9 cellular contexts compared by ENCODE assay signal in the genomic region with DNA sequence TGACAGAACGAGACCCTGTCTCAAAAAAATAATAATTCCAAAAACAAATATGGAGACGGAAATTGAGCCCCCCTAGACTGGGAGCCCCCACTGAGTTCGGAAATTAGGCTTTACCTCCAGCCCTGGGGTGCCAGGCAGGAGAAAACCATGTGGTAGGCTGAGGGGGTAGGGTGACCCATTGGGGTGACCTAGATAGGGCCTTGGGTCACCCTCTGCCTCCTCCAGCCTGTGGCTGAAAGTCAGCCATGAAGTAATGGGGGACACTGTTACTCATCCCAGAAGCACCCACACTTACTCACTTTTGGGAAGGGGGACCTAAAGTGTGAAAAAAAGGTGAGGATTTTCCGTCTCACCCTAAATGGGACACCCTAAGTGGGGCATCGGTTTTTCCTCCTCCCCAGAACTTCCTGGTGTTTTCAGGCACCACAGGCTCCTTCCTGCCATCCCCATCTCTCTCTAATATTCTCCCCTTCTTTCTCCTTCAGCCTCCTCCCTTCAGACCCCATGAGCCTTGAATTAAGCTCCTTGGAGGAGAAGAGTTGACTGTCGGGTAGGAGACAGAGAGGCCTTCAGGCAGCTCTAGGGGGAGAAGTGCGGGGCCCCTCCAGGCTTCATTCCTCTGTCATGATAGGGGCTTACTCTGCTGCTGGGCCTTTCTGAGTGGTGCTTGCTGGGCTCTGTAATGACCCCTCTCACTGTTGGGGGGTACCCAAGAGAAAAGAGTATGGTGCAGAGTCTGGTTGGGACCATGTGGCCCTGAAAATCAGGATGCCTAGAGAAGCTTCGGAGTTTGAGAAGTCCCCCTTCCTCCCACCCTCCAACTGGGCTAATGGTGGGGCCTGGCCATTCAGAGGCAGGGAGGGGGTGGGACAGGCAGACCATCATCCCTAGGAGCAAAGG. TPM values are rescaled to one million over a fixed set of nuclear protein-coding genes. Genes with fewer than 3 reads are reported as not detected.
DNase-seq lines count a peak whose midpoint lies in the region; ATAC-seq, FAIRE-seq and TF ChIP-seq lines count a peak whose summit lies in the region.
"Had no signal": no experiment of that assay in that cellular context is flagged by ENCODE, and none has a peak within 500 bp of the region (broad histone marks: within the 10 kb centered on the region; RNA-seq: fewer than 3 reads in every experiment).

No MANE protein-coding gene starts in this region.

- no peaks in the 10 kb centered on the region for H4K20me1 ChIP-seq in GM12878 (ENCODE audit: control insufficient read depth, insufficient read depth)

- H3K4me2 ChIP-seq in GM12878 (ENCODE audit: control insufficient read depth, insufficient read depth): peak overlapping the region; percentile 95

- POLR2A ChIA-PET in GM12878 (lab: Charles Lee): interaction anchor here (0.6 to 17.1 kb wide), 8 partner anchors 8 to 283 kb away, joined by 3 to 282 read pairs (median 103); partner anchors contain the start of genes ATP6V1G2, LTA, NCR3 and NEU1

- SMC1A ChIA-PET in GM12878 (lab: Charles Lee; ENCODE audit: uncharacterized antibody, unreplicated experiment): interaction anchor here (0.8 to 45.5 kb wide), 5 partner anchors 15 to 81 kb away, joined by 4 to 1989 read pairs (median 8); partner anchors contain the start of genes AIF1, ATP6V1G2, DDX39B and LTA

- FAIRE-seq in GM12878 (lab: Jason Lieb, UNC): no peak

- H3K9ac ChIP-seq in ES-I3 (ENCODE audit: low read depth, low read length): peak overlapping the region; percentile 71; the same call in 1 of the 2 replicates
- H3K9ac ChIP-seq in GM12878 (ENCODE audit: control insufficient read depth, insufficient read depth, low read length): peak overlapping the region; percentile 90

- H3K36me3 ChIP-seq in ES-I3 (ENCODE audit: insufficient read depth, low read length) (no peaks in the 10 kb centered on the region), KOPT-K1 (ENCODE audit: insufficient read depth, low read length) (peaks cover 26% of the 10 kb centered on the region; the same call in 1 of the 2 replicates), GM12878 (ENCODE audit: control insufficient read depth in 2 of 2, insufficient read depth in 2 of 2, low read length in 1 of 2) (peaks cover 0 to 7% of the 10 kb centered on the region in 2 experiments; a peak in 2 of 4 replicates), uterus (no peaks in the 10 kb centered on the region)

- TF ChIP-seq CTCF in GM12878 (IDR thresholded peaks at IDR 0.05 in 2 of 3, conservative IDR thresholded peaks at IDR 0.05 in 1 of 3; ENCODE audit: control insufficient read depth in 2 of 3, extremely low read depth in 1 of 3, insufficient read depth in 1 of 3, low read depth in 3 of 3, low read length in 3 of 3): no peak
- TF ChIP-seq CTCF in nephron progenitor cell (IDR thresholded peaks at IDR 0.05): no peak
- TF ChIP-seq CTCF in uterus (IDR thresholded peaks at IDR 0.05): no peak

- peaks cover 28% of the 10 kb centered on the region for H3K4me1 ChIP-seq in ES-I3 (ENCODE audit: insufficient read depth, low read length)
- peaks cover 33% of the 10 kb centered on the region for H3K4me1 ChIP-seq in GM12878 (ENCODE audit: control insufficient read depth, insufficient read depth, low read length)
- H3K4me1 ChIP-seq in uterus: peaks cover 0 to 5% of the 10 kb centered on the region in 2 donors

- WGBS in GM12878 (ENCODE audit: insufficient coverage, insufficient replicate concordance, low lambda C conversion rate, missing lambda C conversion rate): 37% methylated on average over 8 of the region's 8 CpGs

- DNase-seq in GM12878 (ENCODE audit: low read depth, low spot score) (no peak), nephron progenitor cell (no peak), OCI-M1 (lab: John Stamatoyannopoulos, UW) (no peak), putamen (ENCODE audit: low spot score) (no peak), uterus (no peak)

- H3K9me3 Mint-ChIP-seq in nephron progenitor cell: no peaks in the 10 kb centered on the region

- intact Hi-C loops in GM12878 (cut with micrococcal nuclease; ENCODE audit: unreplicated experiment): loop anchor here (1.0 to 2.0 kb wide), 3 partner anchors 19 to 29 kb away; no protein-coding TSS in a partner anchor
- intact Hi-C loops in uterus (cut with DNase I; ENCODE audit: low total_unique reads): no loop called here

- H3K9me3 ChIP-seq in ES-I3 (ENCODE audit: control insufficient read depth, insufficient read depth, low read length) (no peaks in the 10 kb centered on the region), KOPT-K1 (ENCODE audit: insufficient read depth, low read length, poor library complexity, severe bottlenecking) (no peaks in the 10 kb centered on the region), GM12878 (replicated peaks; ENCODE audit: control insufficient read depth, insufficient read depth, low read length) (no peaks in the 10 kb centered on the region), uterus (no peaks in the 10 kb centered on the region)

- BruUV-seq in GM12878 (replicated peaks; lab: Mats Ljungman, UMichigan): no TSS peak

- H3K27me3 ChIP-seq in GM12878 (replicated peaks in 1 of 2; ENCODE audit: control insufficient read depth in 2 of 2, insufficient read depth in 2 of 2, low read length in 1 of 2) (no peaks in the 10 kb centered on the region), uterus (no peaks in the 10 kb centered on the region)

- peaks cover 47% of the 10 kb centered on the region for H3K27me3 Mint-ChIP-seq in nephron progenitor cell (ENCODE audit: low read depth, poor library complexity)

- TF ChIP-seq POLR2A in GM12878 (IDR thresholded peaks at IDR 0.05; ENCODE audit: low read depth, low read length) (no peak), uterus (IDR thresholded peaks at IDR 0.05) (no peak)

- peaks cover 75% of the 10 kb centered on the region for H3K79me2 ChIP-seq in GM12878 (ENCODE audit: control insufficient read depth, insufficient read depth, low read length)

- H3K4me3 ChIP-seq in GM12878: peak overlapping the region; percentile 93
- H3K4me3 ChIP-seq in uterus: no peak overlapping the region

- H3K27ac Mint-ChIP-seq in nephron progenitor cell: no peak overlapping the region

- ATAC-seq in GM12878 (peak; percentile 4), HG03039 (IDR thresholded peaks at IDR 0.05; ENCODE audit: unreplicated experiment) (no peak)

- peak overlapping the region; percentile 45; the same call in 1 of the 2 replicates for H2AFZ ChIP-seq in GM12878 (ENCODE audit: control insufficient read depth, low read depth, low read length)

- TF ChIP-seq RAD21 in GM12878 (IDR thresholded peaks at IDR 0.05; ENCODE audit: insufficient read depth, low read depth, low read length): no peak

- H3K4me3 Mint-ChIP-seq in nephron progenitor cell: peak overlapping the region; percentile 98

- no peaks in the 10 kb centered on the region for H3K36me3 Mint-ChIP-seq in nephron progenitor cell (ENCODE audit: low read depth)

- in situ Hi-C loops in GM12878 (cut with MboI): no loop called here

- H3K27ac ChIP-seq in KOPT-K1 (ENCODE audit: low read depth, low read length, poor library complexity, severe bottlenecking): peak overlapping the region; percentile 93
- peak overlapping the region; percentile 91 for H3K27ac ChIP-seq in GM12878 (ENCODE audit: control insufficient read depth, insufficient read depth)
- H3K27ac ChIP-seq in uterus: no peak overlapping the region

- CTCF ChIA-PET in GM12878 (lab: Yijun Ruan, JAX): interaction anchor here (0.9 to 31.0 kb wide), 8 partner anchors 13 to 250 kb away, joined by 3 to 2098 read pairs (median 4); partner anchors contain the start of genes AIF1, ATP6V1G2, DDX39B and LST1

- no peak for TF ChIP-seq EP300 in GM12878 (IDR thresholded peaks at IDR 0.05; ENCODE audit: borderline replicate concordance in 1 of 2, control insufficient read depth in 1 of 2, low read depth in 2 of 2, low read length in 2 of 2)

- RAD21 ChIA-PET in GM12878 (lab: Charles Lee; ENCODE audit: unreplicated experiment): interaction anchor here (0.8 to 17.5 kb wide), 8 partner anchors 9 to 251 kb away, joined by 3 to 620 read pairs (median 5); partner anchors contain the start of genes ATP6V1G2, LTA, NCR3 and NFKBIL1

- H3K4me1 Mint-ChIP-seq in nephron progenitor cell: peaks cover 51% of the 10 kb centered on the region

RNA-seq across cellular contexts. Expression of gene LTB, which starts 2.4 kb away (rescaled TPM):
- total RNA-seq in GM12878 (2013; cell fraction: nucleolus; rRNA removed): 7.5 and 8.2 TPM in 2 replicates
- 37.9 and 48.6 TPM in 2 replicates for total RNA-seq in GM12878 (2014; rRNA removed)
- total RNA-seq in GM12878 (2014; rRNA removed; fragmentation: Illumina TruSeq; extraction: Trizol): 22.6 and 23.3 TPM in 2 replicates
- total RNA-seq in GM12878 (2021): 46.8 and 50.9 TPM in 2 replicates
- polyA plus RNA-seq in GM12878 (2011; ENCODE audit: low read depth): 17.1 TPM
- 3.2 and 4.9 TPM in 2 replicates for polyA plus RNA-seq in GM12878 (2011; rRNA removed)
- polyA plus RNA-seq in GM12878 (2011; cell fraction: cytosol; rRNA removed): 8.2 and 11.5 TPM in 2 replicates
- polyA plus RNA-seq in GM12878 (2011; cell fraction: nucleus; rRNA removed): 8.7 and 10.0 TPM in 2 replicates
- 66.8 and 106 TPM in 2 replicates for polyA plus RNA-seq in GM12878 (2012)
- 2.7 and 10.0 TPM in 2 replicates for polyA plus RNA-seq in GM12878 (2014; fragmentation: Illumina TruSeq; extraction: Trizol)
- 1 to 10 TPM in 1 of 2 experiments, under 1 TPM in 1; 0.71 to 5.9 TPM for polyA plus RNA-seq in GM12878 (2014; fragmentation: Nextera tagmentation; extraction: Ambion mirVana)
- polyA plus RNA-seq in GM12878 (2014; rRNA removed): 74.3 and 91.2 TPM in 2 replicates
- 10 to 100 TPM; 16.6 to 24.0 TPM for polyA plus RNA-seq in GM12878 (2016; fragmentation: Nextera tagmentation; extraction: Ambion mirVana)
- 2.0 TPM in 2 replicates for polyA minus RNA-seq in GM12878 (2011; rRNA and poly(A)+ RNA removed)
- 1.4 and 2.7 TPM in 2 replicates for polyA minus RNA-seq in GM12878 (2011; cell fraction: cytosol; rRNA and poly(A)+ RNA removed)
- 3.0 and 5.3 TPM in 2 replicates for polyA minus RNA-seq in GM12878 (2011; cell fraction: nucleus; rRNA and poly(A)+ RNA removed)
- 1 to 10 TPM in 1 of 4 donors, not detected in 3; 1.5 TPM for total RNA-seq in uterus

RNA-seq across cellular contexts. Expression of gene TNF, which starts 4.4 kb away (rescaled TPM):
- 19.7 and 21.4 TPM in 2 replicates for total RNA-seq in GM12878 (2013; cell fraction: nucleolus; rRNA removed)
- total RNA-seq in GM12878 (2014; rRNA removed) (89.1 and 92.9 TPM in 2 replicates), GM12878 (2014; rRNA removed; fragmentation: Illumina TruSeq; extraction: Trizol) (68.6 and 70.2 TPM in 2 replicates), GM12878 (2021) (80.5 and 83.9 TPM in 2 replicates), uterus (1 to 10 TPM in 1 of 4 donors, not detected in 3; 1.3 TPM)
- polyA plus RNA-seq in GM12878 (2011; ENCODE audit: low read depth): 12.5 TPM
- polyA plus RNA-seq in GM12878 (2011; rRNA removed) (15.0 and 22.7 TPM in 2 replicates), GM12878 (2014; fragmentation: Illumina TruSeq; extraction: Trizol) (50.6 and 74.3 TPM in 2 replicates), GM12878 (2014; fragmentation: Nextera tagmentation; extraction: Ambion mirVana) (10 to 100 TPM; 18.0 to 30.2 TPM), GM12878 (2014; rRNA removed) (94.8 and 97.1 TPM in 2 replicates), GM12878 (2016; fragmentation: Nextera tagmentation; extraction: Ambion mirVana) (10 to 100 TPM; 49.4 to 53.5 TPM)
- polyA plus RNA-seq in GM12878 (2011; cell fraction: cytosol; rRNA removed): 28.8 and 29.4 TPM in 2 replicates
- polyA plus RNA-seq in GM12878 (2011; cell fraction: nucleus; rRNA removed): 74.0 and 77.8 TPM in 2 replicates
- polyA plus RNA-seq in GM12878 (2012): 26.7 and 36.6 TPM in 2 replicates
- 12.1 and 23.3 TPM in 2 replicates for polyA minus RNA-seq in GM12878 (2011; rRNA and poly(A)+ RNA removed)
- 14.3 and 17.4 TPM in 2 replicates for polyA minus RNA-seq in GM12878 (2011; cell fraction: cytosol; rRNA and poly(A)+ RNA removed)
- 34.0 and 36.5 TPM in 2 replicates for polyA minus RNA-seq in GM12878 (2011; cell fraction: nucleus; rRNA and poly(A)+ RNA removed)

RNA-seq across cellular contexts. Expression of gene LST1, which starts 6.3 kb away (rescaled TPM):
- total RNA-seq in GM12878 (2013; cell fraction: nucleolus; rRNA removed): 1.6 and 2.5 TPM in 2 replicates
- total RNA-seq in GM12878 (2014; rRNA removed) (12.2 and 16.8 TPM in 2 replicates), GM12878 (2014; rRNA removed; fragmentation: Illumina TruSeq; extraction: Trizol) (16.4 and 19.1 TPM in 2 replicates), GM12878 (2021) (16.5 and 20.6 TPM in 2 replicates), uterus (100 to 1,000 TPM in 1 of 4 donors, 1 to 10 TPM in 2, not detected in 1; 2.6 to 229 (median 3.2) TPM)
- polyA plus RNA-seq in GM12878 (2011; ENCODE audit: low read depth): 8.2 TPM
- polyA plus RNA-seq in GM12878 (2011; rRNA removed) (2.9 and 4.1 TPM in 2 replicates), GM12878 (2014; fragmentation: Illumina TruSeq; extraction: Trizol) (22.3 and 23.3 TPM in 2 replicates), GM12878 (2014; fragmentation: Nextera tagmentation; extraction: Ambion mirVana) (10 to 100 TPM; 30.0 to 35.5 TPM), GM12878 (2014; rRNA removed) (21.2 and 26.3 TPM in 2 replicates), GM12878 (2016; fragmentation: Nextera tagmentation; extraction: Ambion mirVana) (10 to 100 TPM; 10.0 to 11.9 TPM)
- polyA plus RNA-seq in GM12878 (2011; cell fraction: cytosol; rRNA removed): 3.4 and 5.0 TPM in 2 replicates
- 3.6 and 5.1 TPM in 2 replicates for polyA plus RNA-seq in GM12878 (2011; cell fraction: nucleus; rRNA removed)
- 12.3 and 12.5 TPM in 2 replicates for polyA plus RNA-seq in GM12878 (2012)
- 1.6 and 2.0 TPM in 2 replicates for polyA minus RNA-seq in GM12878 (2011; rRNA and poly(A)+ RNA removed)
- polyA minus RNA-seq in GM12878 (2011; cell fraction: cytosol; rRNA and poly(A)+ RNA removed): not detected in 2 replicates
- 2.0 TPM in 1 of 2 replicates, not detected in the other for polyA minus RNA-seq in GM12878 (2011; cell fraction: nucleus; rRNA and poly(A)+ RNA removed)

RNA-seq across cellular contexts. Expression of gene LTA, which starts 7.7 kb away (rescaled TPM):
- total RNA-seq in GM12878 (2013; cell fraction: nucleolus; rRNA removed): 9.0 and 10.2 TPM in 2 replicates
- total RNA-seq in GM12878 (2014; rRNA removed) (50.0 and 50.2 TPM in 2 replicates), GM12878 (2014; rRNA removed; fragmentation: Illumina TruSeq; extraction: Trizol) (35.8 and 36.4 TPM in 2 replicates), GM12878 (2021) (69.8 and 72.5 TPM in 2 replicates), uterus (under 1 TPM in 1 of 4 donors, not detected in 3; 0.30 TPM)
- 45.5 TPM for polyA plus RNA-seq in GM12878 (2011; ENCODE audit: low read depth)
- polyA plus RNA-seq in GM12878 (2011; rRNA removed) (10.6 and 27.5 TPM in 2 replicates), GM12878 (2014; fragmentation: Illumina TruSeq; extraction: Trizol) (84.7 and 94.0 TPM in 2 replicates), GM12878 (2014; fragmentation: Nextera tagmentation; extraction: Ambion mirVana) (100 to 1,000 TPM in 1 of 2 experiments, 10 to 100 TPM in 1; 87.8 to 100 TPM), GM12878 (2014; rRNA removed) (40.8 and 46.9 TPM in 2 replicates), GM12878 (2016; fragmentation: Nextera tagmentation; extraction: Ambion mirVana) (10 to 100 TPM; 80.3 to 88.3 TPM)
- 30.5 and 33.8 TPM in 2 replicates for polyA plus RNA-seq in GM12878 (2011; cell fraction: cytosol; rRNA removed)
- polyA plus RNA-seq in GM12878 (2011; cell fraction: nucleus; rRNA removed): 26.1 and 29.1 TPM in 2 replicates
- 70.4 and 102 TPM in 2 replicates for polyA plus RNA-seq in GM12878 (2012)
- polyA minus RNA-seq in GM12878 (2011; rRNA and poly(A)+ RNA removed): 17.0 and 17.4 TPM in 2 replicates
- 19.0 and 20.9 TPM in 2 replicates for polyA minus RNA-seq in GM12878 (2011; cell fraction: cytosol; rRNA and poly(A)+ RNA removed)
- 4.0 and 4.9 TPM in 2 replicates for polyA minus RNA-seq in GM12878 (2011; cell fraction: nucleus; rRNA and poly(A)+ RNA removed)
- total RNA-seq: left ventricle myocardium superior had no signal

RNA-seq across cellular contexts. Expression of gene NCR3, which starts 13.0 kb away (rescaled TPM):
- 0.94 and 1.2 TPM in 2 replicates for total RNA-seq in GM12878 (2013; cell fraction: nucleolus; rRNA removed)
- total RNA-seq in GM12878 (2014; rRNA removed) (11.2 and 13.1 TPM in 2 replicates), GM12878 (2014; rRNA removed; fragmentation: Illumina TruSeq; extraction: Trizol) (9.4 and 11.4 TPM in 2 replicates), GM12878 (2021) (20.2 and 21.0 TPM in 2 replicates), uterus (not detected)
- polyA plus RNA-seq in GM12878 (2011; ENCODE audit: low read depth): 19.9 TPM
- polyA plus RNA-seq in GM12878 (2011; rRNA removed) (7.7 and 12.0 TPM in 2 replicates), GM12878 (2014; fragmentation: Illumina TruSeq; extraction: Trizol) (10.1 and 16.8 TPM in 2 replicates), GM12878 (2014; fragmentation: Nextera tagmentation; extraction: Ambion mirVana) (10 to 100 TPM; 31.2 to 42.3 TPM), GM12878 (2014; rRNA removed) (16.9 and 27.6 TPM in 2 replicates), GM12878 (2016; fragmentation: Nextera tagmentation; extraction: Ambion mirVana) (10 to 100 TPM in 1 of 2 experiments, 1 to 10 TPM in 1; 9.4 to 15.0 TPM)
- polyA plus RNA-seq in GM12878 (2011; cell fraction: cytosol; rRNA removed): 22.0 and 25.1 TPM in 2 replicates
- 8.0 and 9.0 TPM in 2 replicates for polyA plus RNA-seq in GM12878 (2011; cell fraction: nucleus; rRNA removed)
- polyA plus RNA-seq in GM12878 (2012): 19.6 and 22.4 TPM in 2 replicates
- 14.8 and 15.3 TPM in 2 replicates for polyA minus RNA-seq in GM12878 (2011; rRNA and poly(A)+ RNA removed)
- 7.3 and 7.5 TPM in 2 replicates for polyA minus RNA-seq in GM12878 (2011; cell fraction: cytosol; rRNA and poly(A)+ RNA removed)
- polyA minus RNA-seq in GM12878 (2011; cell fraction: nucleus; rRNA and poly(A)+ RNA removed): 2.5 and 3.0 TPM in 2 replicates
- total RNA-seq: left ventricle myocardium superior had no signal

Comparison
In these comparisons a context has a peak if more than half of its experiments do, and no peak if none do; other contexts are left out.
1. H3K27ac ChIP-seq: peak in KOPT-K1 (single experiment) and GM12878 (single experiment); none in uterus (0 of 2).
2. RNA of gene TNF, which starts 4.4 kb away (total RNA-seq): 19.7 to 92.9 TPM in GM12878; 1.3 TPM in uterus; every median in the first group is over 4 times any median in the second.